1 cellular context compared by ENCODE assay signal in the genomic region with DNA sequence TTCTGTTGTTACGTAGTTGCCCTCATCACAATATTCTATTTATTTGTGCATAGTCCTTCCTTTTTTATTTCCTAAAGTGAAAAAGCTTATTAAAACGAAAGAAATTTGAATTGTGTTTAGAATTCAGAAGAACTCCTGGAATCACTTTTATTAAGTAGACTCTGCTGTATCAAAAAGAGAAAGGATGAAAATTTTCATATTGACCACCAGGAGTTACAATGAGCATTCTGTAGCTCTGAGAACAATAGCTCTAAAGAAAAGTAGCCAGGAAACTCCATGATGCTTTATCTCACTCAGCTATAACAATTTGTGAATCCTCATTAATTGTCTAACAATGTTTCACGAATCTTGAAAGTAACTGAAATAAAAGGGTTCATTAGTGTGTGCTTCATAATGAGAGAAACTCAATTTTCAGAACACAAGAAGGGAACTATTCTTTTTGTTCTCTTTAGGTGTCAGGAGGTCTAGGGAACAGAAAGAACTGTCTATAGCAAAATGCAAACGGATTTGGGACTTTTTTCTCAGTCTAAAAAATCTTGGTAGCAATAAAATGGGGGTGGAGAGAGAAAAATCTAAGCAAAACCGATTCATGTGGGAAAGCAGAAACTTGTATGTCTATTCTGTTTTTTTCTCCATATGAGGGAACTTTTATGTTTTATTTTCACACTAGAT.
TF ChIP-seq lines count a peak whose summit lies in the region.

No MANE protein-coding gene starts in this region.

TF ChIP-seq in GM12878, 131 proteins besides CTCF, POLR2A, EP300 and RAD21 (continues in another document):
- TF ChIP-seq TCF3 (IDR thresholded peaks at IDR 0.05; ENCODE audit: borderline replicate concordance, insufficient read depth, low read depth, low read length) (no peak), CHD1 (IDR thresholded peaks at IDR 0.05; ENCODE audit: low read depth, low read length) (no peak), NBN (IDR thresholded peaks at IDR 0.05) (0 out of 2 replicates have a peak, but pooled peaks have one; percentile 50), NR2C1 (IDR thresholded peaks at IDR 0.05) (no peak), DPF2 (IDR thresholded peaks at IDR 0.05) (no peak), KLF5 (IDR thresholded peaks at IDR 0.05; ENCODE audit: partially characterized antibody) (no peak), BCL11A (IDR thresholded peaks at IDR 0.05; ENCODE audit: low read depth, low read length) (no peak), WRNIP1 (IDR thresholded peaks at IDR 0.05; ENCODE audit: borderline replicate concordance, low read depth, low read length) (no peak), SRF (IDR thresholded peaks at IDR 0.05; ENCODE audit: low read depth in 2 of 2, low read length in 2 of 2) (no peak), SIN3A (IDR thresholded peaks at IDR 0.05; ENCODE audit: low read depth, low read length) (no peak), CBFB (IDR thresholded peaks at IDR 0.05; ENCODE audit: low read depth) (no peak), RBBP5 (conservative IDR thresholded peaks at IDR 0.05) (no peak), ZNF217 (IDR thresholded peaks at IDR 0.05) (no peak), NFXL1 (IDR thresholded peaks at IDR 0.05; ENCODE audit: borderline replicate concordance) (no peak), CHD2 (IDR thresholded peaks at IDR 0.05; ENCODE audit: borderline replicate concordance, low read depth, low read length) (no peak), MYC (IDR thresholded peaks at IDR 0.05; ENCODE audit: insufficient read depth, insufficient read length, insufficient replicate concordance, low read length, severe bottlenecking) (no peak), EED (IDR thresholded peaks at IDR 0.05; ENCODE audit: low read depth) (no peak), NR2C2 (IDR thresholded peaks at IDR 0.05; ENCODE audit: borderline replicate concordance, control insufficient read depth, insufficient read length, low read depth) (no peak), GATAD2B (conservative IDR thresholded peaks at IDR 0.05; ENCODE audit: low read depth) (no peak), GABPA (IDR thresholded peaks at IDR 0.05; ENCODE audit: low read depth) (no peak), RELA (IDR thresholded peaks at IDR 0.05; ENCODE audit: borderline replicate concordance, partially characterized antibody) (no peak), MEF2B (IDR thresholded peaks at IDR 0.05; ENCODE audit: partially characterized antibody, poor library complexity, severe bottlenecking) (peak; percentile 33), LARP7 (IDR thresholded peaks at IDR 0.05) (no peak), MEF2A (IDR thresholded peaks at IDR 0.05; ENCODE audit: insufficient read depth, low read depth, low read length) (no peak), FOS (IDR thresholded peaks at IDR 0.05; ENCODE audit: borderline replicate concordance, extremely low read depth, insufficient read length) (no peak), BACH1 (IDR thresholded peaks at IDR 0.05; ENCODE audit: borderline replicate concordance) (no peak), CREB1 (IDR thresholded peaks at IDR 0.05; ENCODE audit: low read depth) (no peak), ATF7 (IDR thresholded peaks at IDR 0.05; ENCODE audit: low read depth) (peak; percentile 27; the same call in 1 of the 2 replicates), SP1 (IDR thresholded peaks at IDR 0.05; ENCODE audit: low read depth, low read length) (no peak), IKZF2 (IDR thresholded peaks at IDR 0.05) (peak in 1 of 2 experiments; percentile 56; a peak in 2 of 4 replicates), JUND (IDR thresholded peaks at IDR 0.05; ENCODE audit: low read depth, low read length) (no peak), HCFC1 (IDR thresholded peaks at IDR 0.05; ENCODE audit: low read length) (no peak), ZNF622 (IDR thresholded peaks at IDR 0.05) (no peak), IRF4 (IDR thresholded peaks at IDR 0.05; ENCODE audit: low read depth, low read length) (no peak), PAX8 (IDR thresholded peaks at IDR 0.05) (no peak), BHLHE40 (IDR thresholded peaks at IDR 0.05; ENCODE audit: borderline replicate concordance in 1 of 2, low read depth in 2 of 2, low read length in 1 of 2) (no peak)
- TF ChIP-seq, protein P1, sequence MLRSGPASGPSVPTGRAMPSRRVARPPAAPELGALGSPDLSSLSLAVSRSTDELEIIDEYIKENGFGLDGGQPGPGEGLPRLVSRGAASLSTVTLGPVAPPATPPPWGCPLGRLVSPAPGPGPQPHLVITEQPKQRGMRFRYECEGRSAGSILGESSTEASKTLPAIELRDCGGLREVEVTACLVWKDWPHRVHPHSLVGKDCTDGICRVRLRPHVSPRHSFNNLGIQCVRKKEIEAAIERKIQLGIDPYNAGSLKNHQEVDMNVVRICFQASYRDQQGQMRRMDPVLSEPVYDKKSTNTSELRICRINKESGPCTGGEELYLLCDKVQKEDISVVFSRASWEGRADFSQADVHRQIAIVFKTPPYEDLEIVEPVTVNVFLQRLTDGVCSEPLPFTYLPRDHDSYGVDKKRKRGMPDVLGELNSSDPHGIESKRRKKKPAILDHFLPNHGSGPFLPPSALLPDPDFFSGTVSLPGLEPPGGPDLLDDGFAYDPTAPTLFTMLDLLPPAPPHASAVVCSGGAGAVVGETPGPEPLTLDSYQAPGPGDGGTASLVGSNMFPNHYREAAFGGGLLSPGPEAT (IDR thresholded peaks at IDR 0.05; ENCODE audit: low read depth) = peak; percentile 72
- TF ChIP-seq, protein P2, sequence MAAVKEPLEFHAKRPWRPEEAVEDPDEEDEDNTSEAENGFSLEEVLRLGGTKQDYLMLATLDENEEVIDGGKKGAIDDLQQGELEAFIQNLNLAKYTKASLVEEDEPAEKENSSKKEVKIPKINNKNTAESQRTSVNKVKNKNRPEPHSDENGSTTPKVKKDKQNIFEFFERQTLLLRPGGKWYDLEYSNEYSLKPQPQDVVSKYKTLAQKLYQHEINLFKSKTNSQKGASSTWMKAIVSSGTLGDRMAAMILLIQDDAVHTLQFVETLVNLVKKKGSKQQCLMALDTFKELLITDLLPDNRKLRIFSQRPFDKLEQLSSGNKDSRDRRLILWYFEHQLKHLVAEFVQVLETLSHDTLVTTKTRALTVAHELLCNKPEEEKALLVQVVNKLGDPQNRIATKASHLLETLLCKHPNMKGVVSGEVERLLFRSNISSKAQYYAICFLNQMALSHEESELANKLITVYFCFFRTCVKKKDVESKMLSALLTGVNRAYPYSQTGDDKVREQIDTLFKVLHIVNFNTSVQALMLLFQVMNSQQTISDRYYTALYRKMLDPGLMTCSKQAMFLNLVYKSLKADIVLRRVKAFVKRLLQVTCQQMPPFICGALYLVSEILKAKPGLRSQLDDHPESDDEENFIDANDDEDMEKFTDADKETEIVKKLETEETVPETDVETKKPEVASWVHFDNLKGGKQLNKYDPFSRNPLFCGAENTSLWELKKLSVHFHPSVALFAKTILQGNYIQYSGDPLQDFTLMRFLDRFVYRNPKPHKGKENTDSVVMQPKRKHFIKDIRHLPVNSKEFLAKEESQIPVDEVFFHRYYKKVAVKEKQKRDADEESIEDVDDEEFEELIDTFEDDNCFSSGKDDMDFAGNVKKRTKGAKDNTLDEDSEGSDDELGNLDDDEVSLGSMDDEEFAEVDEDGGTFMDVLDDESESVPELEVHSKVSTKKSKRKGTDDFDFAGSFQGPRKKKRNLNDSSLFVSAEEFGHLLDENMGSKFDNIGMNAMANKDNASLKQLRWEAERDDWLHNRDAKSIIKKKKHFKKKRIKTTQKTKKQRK (IDR thresholded peaks at IDR 0.05; ENCODE audit: low read depth, low read length) = no peak
- TF ChIP-seq, protein P3, sequence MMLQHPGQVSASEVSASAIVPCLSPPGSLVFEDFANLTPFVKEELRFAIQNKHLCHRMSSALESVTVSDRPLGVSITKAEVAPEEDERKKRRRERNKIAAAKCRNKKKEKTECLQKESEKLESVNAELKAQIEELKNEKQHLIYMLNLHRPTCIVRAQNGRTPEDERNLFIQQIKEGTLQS (IDR thresholded peaks at IDR 0.05; ENCODE audit: borderline replicate concordance, extremely low read depth, low read depth, low read length) = no peak
- TF ChIP-seq, protein P4, sequence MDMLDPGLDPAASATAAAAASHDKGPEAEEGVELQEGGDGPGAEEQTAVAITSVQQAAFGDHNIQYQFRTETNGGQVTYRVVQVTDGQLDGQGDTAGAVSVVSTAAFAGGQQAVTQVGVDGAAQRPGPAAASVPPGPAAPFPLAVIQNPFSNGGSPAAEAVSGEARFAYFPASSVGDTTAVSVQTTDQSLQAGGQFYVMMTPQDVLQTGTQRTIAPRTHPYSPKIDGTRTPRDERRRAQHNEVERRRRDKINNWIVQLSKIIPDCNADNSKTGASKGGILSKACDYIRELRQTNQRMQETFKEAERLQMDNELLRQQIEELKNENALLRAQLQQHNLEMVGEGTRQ (IDR thresholded peaks at IDR 0.05; ENCODE audit: borderline replicate concordance, low read depth, low read length) = no peak
- TF ChIP-seq, protein P5, sequence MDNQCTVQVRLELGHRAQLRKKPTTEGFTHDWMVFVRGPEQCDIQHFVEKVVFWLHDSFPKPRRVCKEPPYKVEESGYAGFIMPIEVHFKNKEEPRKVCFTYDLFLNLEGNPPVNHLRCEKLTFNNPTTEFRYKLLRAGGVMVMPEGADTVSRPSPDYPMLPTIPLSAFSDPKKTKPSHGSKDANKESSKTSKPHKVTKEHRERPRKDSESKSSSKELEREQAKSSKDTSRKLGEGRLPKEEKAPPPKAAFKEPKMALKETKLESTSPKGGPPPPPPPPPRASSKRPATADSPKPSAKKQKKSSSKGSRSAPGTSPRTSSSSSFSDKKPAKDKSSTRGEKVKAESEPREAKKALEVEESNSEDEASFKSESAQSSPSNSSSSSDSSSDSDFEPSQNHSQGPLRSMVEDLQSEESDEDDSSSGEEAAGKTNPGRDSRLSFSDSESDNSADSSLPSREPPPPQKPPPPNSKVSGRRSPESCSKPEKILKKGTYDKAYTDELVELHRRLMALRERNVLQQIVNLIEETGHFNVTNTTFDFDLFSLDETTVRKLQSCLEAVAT (IDR thresholded peaks at IDR 0.05) = 0 out of 2 replicates have a peak, but pooled peaks have one; percentile 22
- TF ChIP-seq, protein P6, sequence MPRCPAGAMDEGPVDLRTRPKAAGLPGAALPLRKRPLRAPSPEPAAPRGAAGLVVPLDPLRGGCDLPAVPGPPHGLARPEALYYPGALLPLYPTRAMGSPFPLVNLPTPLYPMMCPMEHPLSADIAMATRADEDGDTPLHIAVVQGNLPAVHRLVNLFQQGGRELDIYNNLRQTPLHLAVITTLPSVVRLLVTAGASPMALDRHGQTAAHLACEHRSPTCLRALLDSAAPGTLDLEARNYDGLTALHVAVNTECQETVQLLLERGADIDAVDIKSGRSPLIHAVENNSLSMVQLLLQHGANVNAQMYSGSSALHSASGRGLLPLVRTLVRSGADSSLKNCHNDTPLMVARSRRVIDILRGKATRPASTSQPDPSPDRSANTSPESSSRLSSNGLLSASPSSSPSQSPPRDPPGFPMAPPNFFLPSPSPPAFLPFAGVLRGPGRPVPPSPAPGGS (IDR thresholded peaks at IDR 0.05; ENCODE audit: borderline replicate concordance, insufficient read depth, low read depth, low read length, poor library complexity, severe bottlenecking) = no peak
- TF ChIP-seq, protein P7, sequence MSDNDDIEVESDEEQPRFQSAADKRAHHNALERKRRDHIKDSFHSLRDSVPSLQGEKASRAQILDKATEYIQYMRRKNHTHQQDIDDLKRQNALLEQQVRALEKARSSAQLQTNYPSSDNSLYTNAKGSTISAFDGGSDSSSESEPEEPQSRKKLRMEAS (IDR thresholded peaks at IDR 0.05; ENCODE audit: low read depth, low read length) = no peak
- TF ChIP-seq, protein P8, sequence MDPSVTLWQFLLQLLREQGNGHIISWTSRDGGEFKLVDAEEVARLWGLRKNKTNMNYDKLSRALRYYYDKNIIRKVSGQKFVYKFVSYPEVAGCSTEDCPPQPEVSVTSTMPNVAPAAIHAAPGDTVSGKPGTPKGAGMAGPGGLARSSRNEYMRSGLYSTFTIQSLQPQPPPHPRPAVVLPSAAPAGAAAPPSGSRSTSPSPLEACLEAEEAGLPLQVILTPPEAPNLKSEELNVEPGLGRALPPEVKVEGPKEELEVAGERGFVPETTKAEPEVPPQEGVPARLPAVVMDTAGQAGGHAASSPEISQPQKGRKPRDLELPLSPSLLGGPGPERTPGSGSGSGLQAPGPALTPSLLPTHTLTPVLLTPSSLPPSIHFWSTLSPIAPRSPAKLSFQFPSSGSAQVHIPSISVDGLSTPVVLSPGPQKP (IDR thresholded peaks at IDR 0.05; ENCODE audit: low read depth, low read length) = no peak
- TF ChIP-seq, protein P9, sequence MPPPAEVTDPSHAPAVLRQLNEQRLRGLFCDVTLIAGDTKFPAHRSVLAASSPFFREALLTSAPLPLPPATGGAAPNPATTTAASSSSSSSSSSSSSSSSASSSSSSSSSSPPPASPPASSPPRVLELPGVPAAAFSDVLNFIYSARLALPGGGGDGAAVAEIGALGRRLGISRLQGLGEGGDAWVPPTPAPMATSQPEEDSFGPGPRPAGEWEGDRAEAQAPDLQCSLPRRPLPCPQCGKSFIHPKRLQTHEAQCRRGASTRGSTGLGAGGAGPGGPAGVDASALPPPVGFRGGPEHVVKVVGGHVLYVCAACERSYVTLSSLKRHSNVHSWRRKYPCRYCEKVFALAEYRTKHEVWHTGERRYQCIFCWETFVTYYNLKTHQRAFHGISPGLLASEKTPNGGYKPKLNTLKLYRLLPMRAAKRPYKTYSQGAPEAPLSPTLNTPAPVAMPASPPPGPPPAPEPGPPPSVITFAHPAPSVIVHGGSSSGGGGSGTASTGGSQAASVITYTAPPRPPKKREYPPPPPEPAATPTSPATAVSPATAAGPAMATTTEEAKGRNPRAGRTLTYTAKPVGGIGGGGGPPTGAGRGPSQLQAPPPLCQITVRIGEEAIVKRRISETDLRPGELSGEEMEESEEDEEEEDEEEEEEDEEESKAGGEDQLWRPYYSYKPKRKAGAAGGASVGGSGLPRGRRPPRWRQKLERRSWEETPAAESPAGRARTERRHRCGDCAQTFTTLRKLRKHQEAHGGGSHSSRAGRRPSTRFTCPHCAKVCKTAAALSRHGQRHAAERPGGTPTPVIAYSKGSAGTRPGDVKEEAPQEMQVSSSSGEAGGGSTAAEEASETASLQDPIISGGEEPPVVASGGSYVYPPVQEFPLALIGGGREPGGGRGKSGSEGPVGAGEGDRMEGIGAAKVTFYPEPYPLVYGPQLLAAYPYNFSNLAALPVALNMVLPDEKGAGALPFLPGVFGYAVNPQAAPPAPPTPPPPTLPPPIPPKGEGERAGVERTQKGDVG (CRISPR knock-in tag; IDR thresholded peaks at IDR 0.05) = no peak
